Comparison of ENCODE assay signal across 8 cellular contexts in genomic region chr5:59275537-59276276, GRCh38.
DNase-seq lines count a peak whose midpoint lies in the region; ATAC-seq and TF ChIP-seq lines count a peak whose summit lies in the region.

No MANE protein-coding gene starts in this region.

- peaks cover 18% of the 10 kb centered on the region for H3K4me1 Mint-ChIP-seq in MCF 10A (ENCODE audit: insufficient read depth, unreplicated experiment)

- peaks cover 13% of the 10 kb centered on the region for H3K27me3 ChIP-seq in A673 (replicated peaks; ENCODE audit: insufficient read depth, low read depth, low read length, poor library complexity)
- H3K27me3 ChIP-seq in HUES48 (ENCODE audit: control insufficient read depth, insufficient read depth, low read length) = no peaks in the 10 kb centered on the region; the same call in 1 of the 2 replicates

- intact Hi-C loops in A673 (cut with micrococcal nuclease; ENCODE audit: unreplicated experiment) = no loop called here
- intact Hi-C loops in MCF 10A (cut with micrococcal nuclease) = no loop called here

- no peaks in the 10 kb centered on the region for H3K4me1 ChIP-seq in A673 (ENCODE audit: insufficient read depth, low read length, poor library complexity, severe bottlenecking)
- H3K4me1 ChIP-seq in HUES48 (ENCODE audit: control insufficient read depth, insufficient read depth, low read length) = peaks cover 20% of the 10 kb centered on the region

- ATAC-seq in GM18907 (IDR thresholded peaks at IDR 0.05; ENCODE audit: unreplicated experiment) (no peak), GM21576 (IDR thresholded peaks at IDR 0.05; ENCODE audit: unreplicated experiment) (no peak)

- peak overlapping the region; percentile 89 for H3K4me3 Mint-ChIP-seq in MCF 10A (ENCODE audit: unreplicated experiment)

- H3K36me3 Mint-ChIP-seq in MCF 10A (ENCODE audit: insufficient read depth, unreplicated experiment) = no peaks in the 10 kb centered on the region

- H3K9me3 ChIP-seq in A673 (ENCODE audit: low read depth, low read length, poor library complexity, severe bottlenecking) = no peaks in the 10 kb centered on the region
- no peaks in the 10 kb centered on the region for H3K9me3 ChIP-seq in HUES48 (ENCODE audit: control insufficient read depth, insufficient read depth, low read length)

- H3K27ac Mint-ChIP-seq in MCF 10A (ENCODE audit: low read depth, unreplicated experiment) = peak overlapping the region; percentile 97

- H3K27ac ChIP-seq in A673 (ENCODE audit: low read depth, low read length, poor library complexity, severe bottlenecking) = no peak overlapping the region
- peak overlapping the region; percentile 59 for H3K27ac ChIP-seq in HUES48 (ENCODE audit: low read depth, low read length)

- TF ChIP-seq CTCF in A673 (conservative IDR thresholded peaks at IDR 0.05; ENCODE audit: low read depth, low read length) (no peak), MCF 10A (IDR thresholded peaks at IDR 0.05; ENCODE audit: unreplicated experiment) (no peak)

- H3K27me3 Mint-ChIP-seq in MCF 10A (ENCODE audit: insufficient read depth, unreplicated experiment) = no peaks in the 10 kb centered on the region

- H3K9ac ChIP-seq in HUES48 (ENCODE audit: low read depth, low read length) = no peak overlapping the region

- no peaks in the 10 kb centered on the region for H3K9me3 Mint-ChIP-seq in MCF 10A (ENCODE audit: unreplicated experiment)

- CTCF ChIA-PET in A673 (lab: Charles Lee) = no interaction called here
- CTCF ChIA-PET in MCF 10A (lab: Yijun Ruan, JAX) = interaction anchor here (1.6 kb wide), 1 partner anchor 9 kb away, joined by 3 read pairs; no protein-coding TSS in a partner anchor

- H3K4me3 ChIP-seq in A673 (ENCODE audit: low read depth, low read length, poor library complexity, severe bottlenecking) (peak overlapping the region; percentile 3), HUES48 (ENCODE audit: low read depth, low read length) (peak overlapping the region; percentile 57), skeletal muscle cell (ENCODE audit: low read depth, low read length) (peak overlapping the region; percentile 35)

- POLR2A ChIA-PET in A673 (lab: Charles Lee; ENCODE audit: low non-redundant PET) = no interaction called here
- POLR2A ChIA-PET in MCF 10A (lab: Yijun Ruan, JAX) = interaction anchor here (0.6 to 3.2 kb wide), 9 partner anchors 10 to 496 kb away, joined by 3 to 36 read pairs (median 3); no protein-coding TSS in a partner anchor

- DNase-seq in A673 (ENCODE audit: low spot score) = peak; percentile 15
- DNase-seq in MCF 10A (ENCODE audit: unreplicated experiment) = peak; percentile 61
- DNase-seq in iris pigment epithelial cell (ENCODE audit: low read depth) = peak; percentile 79
- peak; percentile 32 for DNase-seq in skeletal muscle cell (ENCODE audit: low read depth)
- no peak for DNase-seq in NCI-H1105 treated with DMSO at 0.1 percent for 48 hours (lab: John Stamatoyannopoulos, UW)

- H3K36me3 ChIP-seq in A673 (ENCODE audit: insufficient read depth, low read length, poor library complexity, severe bottlenecking) (no peaks in the 10 kb centered on the region), HUES48 (ENCODE audit: control insufficient read depth, insufficient read depth, low read length) (no peaks in the 10 kb centered on the region)

- BruUV-seq in A673 (replicated peaks; lab: Mats Ljungman, UMichigan) = no TSS peak
- BruUV-seq in MCF 10A (replicated peaks; lab: Mats Ljungman, UMichigan) = no TSS peak

Comparison
In these comparisons a context has a peak if more than half of its experiments do, and no peak if none do; other contexts are left out.
1. H3K4me3 ChIP-seq: peak in every context shown above with its lines; median percentile 57 in HUES48; 35 in skeletal muscle cell; 3 in A673.